In the genomic region with DNA sequence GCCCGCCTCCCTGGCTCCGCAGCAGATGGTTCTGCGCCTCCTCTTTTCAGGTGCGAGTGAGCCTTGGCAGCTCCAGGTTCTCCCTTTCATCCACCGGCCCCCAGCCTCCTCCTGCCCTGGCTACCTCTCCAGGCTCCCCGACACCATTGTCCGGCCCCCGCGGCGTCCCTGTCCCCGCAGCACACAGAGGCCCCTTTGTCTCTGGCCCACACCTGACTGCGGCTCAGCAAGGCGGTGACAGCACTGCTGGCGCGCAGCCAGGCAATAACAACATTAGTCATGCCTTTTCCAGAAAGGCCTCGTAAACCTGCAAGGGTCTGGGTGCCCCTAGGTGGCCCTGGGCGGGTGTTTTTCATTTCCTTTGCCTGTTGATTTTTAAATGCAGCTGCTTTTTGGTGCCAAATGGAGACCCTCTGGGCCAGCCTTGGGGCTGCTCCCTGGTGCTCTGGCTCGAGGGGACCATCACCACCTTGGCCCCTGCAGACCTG, we compare ENCODE assay signal across 1 cellular context.
TF ChIP-seq lines count a peak whose summit lies in the region.

No MANE protein-coding gene starts in this region.

TF ChIP-seq in HepG2, 621 proteins besides CTCF, POLR2A, EP300 and RAD21 (continued from another document and continues in another):
- TF ChIP-seq, protein P1, sequence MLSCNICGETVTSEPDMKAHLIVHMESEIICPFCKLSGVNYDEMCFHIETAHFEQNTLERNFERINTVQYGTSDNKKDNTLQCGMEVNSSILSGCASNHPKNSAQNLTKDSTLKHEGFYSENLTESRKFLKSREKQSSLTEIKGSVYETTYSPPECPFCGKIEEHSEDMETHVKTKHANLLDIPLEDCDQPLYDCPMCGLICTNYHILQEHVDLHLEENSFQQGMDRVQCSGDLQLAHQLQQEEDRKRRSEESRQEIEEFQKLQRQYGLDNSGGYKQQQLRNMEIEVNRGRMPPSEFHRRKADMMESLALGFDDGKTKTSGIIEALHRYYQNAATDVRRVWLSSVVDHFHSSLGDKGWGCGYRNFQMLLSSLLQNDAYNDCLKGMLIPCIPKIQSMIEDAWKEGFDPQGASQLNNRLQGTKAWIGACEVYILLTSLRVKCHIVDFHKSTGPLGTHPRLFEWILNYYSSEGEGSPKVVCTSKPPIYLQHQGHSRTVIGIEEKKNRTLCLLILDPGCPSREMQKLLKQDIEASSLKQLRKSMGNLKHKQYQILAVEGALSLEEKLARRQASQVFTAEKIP (CRISPR knock-in tag; IDR thresholded peaks at IDR 0.05; ENCODE audit: borderline replicate concordance): no peak
- peak; percentile 55; the same call in 1 of the 2 replicates for TF ChIP-seq CBX5 (CRISPR knock-in tag; IDR thresholded peaks at IDR 0.05; ENCODE audit: borderline replicate concordance)
- no peak for TF ChIP-seq ZNF224 (CRISPR knock-in tag; IDR thresholded peaks at IDR 0.05)
- TF ChIP-seq, protein P2, sequence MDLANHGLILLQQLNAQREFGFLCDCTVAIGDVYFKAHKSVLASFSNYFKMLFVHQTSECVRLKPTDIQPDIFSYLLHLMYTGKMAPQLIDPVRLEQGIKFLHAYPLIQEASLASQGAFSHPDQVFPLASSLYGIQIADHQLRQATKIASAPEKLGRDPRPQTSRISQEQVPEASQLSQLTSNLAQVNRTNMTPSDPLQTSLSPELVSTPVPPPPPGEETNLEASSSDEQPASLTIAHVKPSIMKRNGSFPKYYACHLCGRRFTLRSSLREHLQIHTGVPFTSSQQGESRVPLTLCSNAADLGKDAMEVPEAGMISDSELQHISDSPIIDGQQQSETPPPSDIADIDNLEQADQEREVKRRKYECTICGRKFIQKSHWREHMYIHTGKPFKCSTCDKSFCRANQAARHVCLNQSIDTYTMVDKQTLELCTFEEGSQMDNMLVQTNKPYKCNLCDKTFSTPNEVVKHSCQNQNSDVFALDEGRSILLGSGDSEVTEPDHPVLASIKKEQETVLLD (CRISPR knock-in tag; IDR thresholded peaks at IDR 0.05; ENCODE audit: low read depth): no peak
- TF ChIP-seq, protein P3, sequence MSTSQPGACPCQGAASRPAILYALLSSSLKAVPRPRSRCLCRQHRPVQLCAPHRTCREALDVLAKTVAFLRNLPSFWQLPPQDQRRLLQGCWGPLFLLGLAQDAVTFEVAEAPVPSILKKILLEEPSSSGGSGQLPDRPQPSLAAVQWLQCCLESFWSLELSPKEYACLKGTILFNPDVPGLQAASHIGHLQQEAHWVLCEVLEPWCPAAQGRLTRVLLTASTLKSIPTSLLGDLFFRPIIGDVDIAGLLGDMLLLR (CRISPR knock-in tag; IDR thresholded peaks at IDR 0.05): no peak
- TF ChIP-seq, protein P4, sequence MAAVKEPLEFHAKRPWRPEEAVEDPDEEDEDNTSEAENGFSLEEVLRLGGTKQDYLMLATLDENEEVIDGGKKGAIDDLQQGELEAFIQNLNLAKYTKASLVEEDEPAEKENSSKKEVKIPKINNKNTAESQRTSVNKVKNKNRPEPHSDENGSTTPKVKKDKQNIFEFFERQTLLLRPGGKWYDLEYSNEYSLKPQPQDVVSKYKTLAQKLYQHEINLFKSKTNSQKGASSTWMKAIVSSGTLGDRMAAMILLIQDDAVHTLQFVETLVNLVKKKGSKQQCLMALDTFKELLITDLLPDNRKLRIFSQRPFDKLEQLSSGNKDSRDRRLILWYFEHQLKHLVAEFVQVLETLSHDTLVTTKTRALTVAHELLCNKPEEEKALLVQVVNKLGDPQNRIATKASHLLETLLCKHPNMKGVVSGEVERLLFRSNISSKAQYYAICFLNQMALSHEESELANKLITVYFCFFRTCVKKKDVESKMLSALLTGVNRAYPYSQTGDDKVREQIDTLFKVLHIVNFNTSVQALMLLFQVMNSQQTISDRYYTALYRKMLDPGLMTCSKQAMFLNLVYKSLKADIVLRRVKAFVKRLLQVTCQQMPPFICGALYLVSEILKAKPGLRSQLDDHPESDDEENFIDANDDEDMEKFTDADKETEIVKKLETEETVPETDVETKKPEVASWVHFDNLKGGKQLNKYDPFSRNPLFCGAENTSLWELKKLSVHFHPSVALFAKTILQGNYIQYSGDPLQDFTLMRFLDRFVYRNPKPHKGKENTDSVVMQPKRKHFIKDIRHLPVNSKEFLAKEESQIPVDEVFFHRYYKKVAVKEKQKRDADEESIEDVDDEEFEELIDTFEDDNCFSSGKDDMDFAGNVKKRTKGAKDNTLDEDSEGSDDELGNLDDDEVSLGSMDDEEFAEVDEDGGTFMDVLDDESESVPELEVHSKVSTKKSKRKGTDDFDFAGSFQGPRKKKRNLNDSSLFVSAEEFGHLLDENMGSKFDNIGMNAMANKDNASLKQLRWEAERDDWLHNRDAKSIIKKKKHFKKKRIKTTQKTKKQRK (IDR thresholded peaks at IDR 0.05; ENCODE audit: low read length): no peak
- TF ChIP-seq, protein P5, sequence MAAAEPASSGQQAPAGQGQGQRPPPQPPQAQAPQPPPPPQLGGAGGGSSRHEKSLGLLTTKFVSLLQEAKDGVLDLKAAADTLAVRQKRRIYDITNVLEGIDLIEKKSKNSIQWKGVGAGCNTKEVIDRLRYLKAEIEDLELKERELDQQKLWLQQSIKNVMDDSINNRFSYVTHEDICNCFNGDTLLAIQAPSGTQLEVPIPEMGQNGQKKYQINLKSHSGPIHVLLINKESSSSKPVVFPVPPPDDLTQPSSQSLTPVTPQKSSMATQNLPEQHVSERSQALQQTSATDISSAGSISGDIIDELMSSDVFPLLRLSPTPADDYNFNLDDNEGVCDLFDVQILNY (CRISPR knock-in tag; conservative IDR thresholded peaks at IDR 0.05): no peak
- TF ChIP-seq, protein P6, sequence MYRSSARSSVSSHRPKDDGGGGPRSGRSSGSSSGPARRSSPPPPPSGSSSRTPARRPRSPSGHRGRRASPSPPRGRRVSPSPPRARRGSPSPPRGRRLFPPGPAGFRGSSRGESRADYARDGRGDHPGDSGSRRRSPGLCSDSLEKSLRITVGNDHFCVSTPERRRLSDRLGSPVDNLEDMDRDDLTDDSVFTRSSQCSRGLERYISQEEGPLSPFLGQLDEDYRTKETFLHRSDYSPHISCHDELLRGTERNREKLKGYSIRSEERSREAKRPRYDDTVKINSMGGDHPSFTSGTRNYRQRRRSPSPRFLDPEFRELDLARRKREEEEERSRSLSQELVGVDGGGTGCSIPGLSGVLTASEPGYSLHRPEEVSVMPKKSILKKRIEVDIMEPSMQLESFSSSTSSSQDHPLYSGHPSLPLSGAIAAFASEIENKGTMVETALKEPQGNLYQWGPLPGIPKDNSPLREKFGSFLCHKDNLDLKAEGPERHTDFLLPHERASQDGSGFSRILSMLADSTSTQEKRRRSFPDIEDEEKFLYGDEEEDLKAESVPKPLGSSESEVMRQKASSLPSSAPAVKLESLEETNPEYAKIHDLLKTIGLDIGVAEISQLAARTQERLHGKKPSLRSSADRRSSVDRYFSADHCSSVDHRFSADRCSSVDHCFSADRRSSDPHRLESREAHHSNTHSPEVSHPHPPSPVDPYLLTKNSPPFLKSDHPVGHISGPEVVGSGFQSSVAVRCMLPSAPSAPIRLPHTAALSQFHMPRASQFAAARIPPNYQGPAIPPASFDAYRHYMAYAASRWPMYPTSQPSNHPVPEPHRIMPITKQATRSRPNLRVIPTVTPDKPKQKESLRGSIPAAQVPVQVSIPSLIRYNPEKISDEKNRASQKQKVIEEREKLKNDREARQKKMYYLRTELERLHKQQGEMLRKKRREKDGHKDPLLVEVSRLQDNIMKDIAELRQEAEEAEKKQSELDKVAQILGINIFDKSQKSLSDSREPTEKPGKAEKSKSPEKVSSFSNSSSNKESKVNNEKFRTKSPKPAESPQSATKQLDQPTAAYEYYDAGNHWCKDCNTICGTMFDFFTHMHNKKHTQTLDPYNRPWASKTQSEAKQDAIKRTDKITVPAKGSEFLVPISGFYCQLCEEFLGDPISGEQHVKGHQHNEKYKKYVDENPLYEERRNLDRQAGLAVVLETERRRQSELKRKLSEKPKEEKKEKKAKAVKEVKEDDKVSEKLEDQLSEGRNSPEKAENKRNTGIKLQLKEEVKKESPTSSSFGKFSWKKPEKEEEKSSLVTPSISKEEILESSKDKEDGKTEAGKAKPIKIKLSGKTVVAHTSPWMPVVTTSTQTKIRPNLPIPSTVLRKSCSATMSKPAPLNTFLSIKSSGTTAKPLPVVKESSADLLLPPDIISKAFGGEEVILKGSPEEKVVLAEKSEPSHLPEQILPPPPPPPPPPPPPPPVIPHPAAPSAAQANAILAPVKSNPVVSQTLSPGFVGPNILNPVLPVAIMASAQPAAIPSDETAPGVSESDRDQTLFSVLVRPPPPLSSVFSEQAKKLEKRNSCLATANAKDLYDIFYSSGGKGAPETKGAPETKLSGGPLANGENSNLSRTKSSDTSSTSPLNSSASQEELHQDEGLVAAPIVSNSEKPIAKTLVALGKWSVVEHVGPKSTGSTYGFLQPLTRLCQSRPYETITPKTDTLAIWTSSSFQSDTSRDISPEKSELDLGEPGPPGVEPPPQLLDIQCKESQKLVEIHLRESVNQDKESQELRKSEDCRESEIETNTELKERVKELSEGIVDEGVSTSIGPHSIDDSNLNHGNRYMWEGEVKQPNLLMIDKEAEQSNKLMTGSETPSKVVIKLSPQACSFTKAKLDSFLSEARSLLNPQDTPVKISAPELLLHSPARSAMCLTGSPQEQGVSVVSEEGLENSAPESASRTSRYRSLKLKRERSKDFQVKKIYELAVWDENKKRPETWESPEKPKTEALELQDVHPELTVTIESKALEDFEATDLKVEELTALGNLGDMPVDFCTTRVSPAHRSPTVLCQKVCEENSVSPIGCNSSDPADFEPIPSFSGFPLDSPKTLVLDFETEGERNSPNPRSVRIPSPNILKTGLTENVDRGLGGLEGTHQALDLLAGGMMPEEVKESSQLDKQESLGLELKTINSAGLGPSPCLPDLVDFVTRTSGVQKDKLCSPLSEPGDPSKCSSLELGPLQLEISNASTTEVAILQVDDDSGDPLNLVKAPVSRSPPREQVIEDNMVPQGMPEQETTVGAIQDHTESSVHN (CRISPR knock-in tag; IDR thresholded peaks at IDR 0.05): no peak
- TF ChIP-seq KLF9 (CRISPR knock-in tag; IDR thresholded peaks at IDR 0.05; ENCODE audit: low read depth): no peak
- no peak for TF ChIP-seq ZNF772 (CRISPR knock-in tag; IDR thresholded peaks at IDR 0.05)
- TF ChIP-seq, protein P7, sequence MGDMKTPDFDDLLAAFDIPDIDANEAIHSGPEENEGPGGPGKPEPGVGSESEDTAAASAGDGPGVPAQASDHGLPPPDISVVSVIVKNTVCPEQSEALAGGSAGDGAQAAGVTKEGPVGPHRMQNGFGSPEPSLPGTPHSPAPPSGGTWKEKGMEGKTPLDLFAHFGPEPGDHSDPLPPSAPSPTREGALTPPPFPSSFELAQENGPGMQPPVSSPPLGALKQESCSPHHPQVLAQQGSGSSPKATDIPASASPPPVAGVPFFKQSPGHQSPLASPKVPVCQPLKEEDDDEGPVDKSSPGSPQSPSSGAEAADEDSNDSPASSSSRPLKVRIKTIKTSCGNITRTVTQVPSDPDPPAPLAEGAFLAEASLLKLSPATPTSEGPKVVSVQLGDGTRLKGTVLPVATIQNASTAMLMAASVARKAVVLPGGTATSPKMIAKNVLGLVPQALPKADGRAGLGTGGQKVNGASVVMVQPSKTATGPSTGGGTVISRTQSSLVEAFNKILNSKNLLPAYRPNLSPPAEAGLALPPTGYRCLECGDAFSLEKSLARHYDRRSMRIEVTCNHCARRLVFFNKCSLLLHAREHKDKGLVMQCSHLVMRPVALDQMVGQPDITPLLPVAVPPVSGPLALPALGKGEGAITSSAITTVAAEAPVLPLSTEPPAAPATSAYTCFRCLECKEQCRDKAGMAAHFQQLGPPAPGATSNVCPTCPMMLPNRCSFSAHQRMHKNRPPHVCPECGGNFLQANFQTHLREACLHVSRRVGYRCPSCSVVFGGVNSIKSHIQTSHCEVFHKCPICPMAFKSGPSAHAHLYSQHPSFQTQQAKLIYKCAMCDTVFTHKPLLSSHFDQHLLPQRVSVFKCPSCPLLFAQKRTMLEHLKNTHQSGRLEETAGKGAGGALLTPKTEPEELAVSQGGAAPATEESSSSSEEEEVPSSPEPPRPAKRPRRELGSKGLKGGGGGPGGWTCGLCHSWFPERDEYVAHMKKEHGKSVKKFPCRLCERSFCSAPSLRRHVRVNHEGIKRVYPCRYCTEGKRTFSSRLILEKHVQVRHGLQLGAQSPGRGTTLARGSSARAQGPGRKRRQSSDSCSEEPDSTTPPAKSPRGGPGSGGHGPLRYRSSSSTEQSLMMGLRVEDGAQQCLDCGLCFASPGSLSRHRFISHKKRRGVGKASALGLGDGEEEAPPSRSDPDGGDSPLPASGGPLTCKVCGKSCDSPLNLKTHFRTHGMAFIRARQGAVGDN (CRISPR knock-in tag; IDR thresholded peaks at IDR 0.05): peak; percentile 89
- TF ChIP-seq SMC3 (IDR thresholded peaks at IDR 0.05; ENCODE audit: low read length): no peak
- no peak for TF ChIP-seq RFX1 (IDR thresholded peaks at IDR 0.05)
- peak; percentile 81; the same call in 1 of the 2 replicates for TF ChIP-seq ZNF788 (CRISPR knock-in tag; IDR thresholded peaks at IDR 0.05; ENCODE audit: borderline replicate concordance)
- no peak for TF ChIP-seq EED (CRISPR knock-in tag; IDR thresholded peaks at IDR 0.05)
- TF ChIP-seq ZNF569 (CRISPR knock-in tag; IDR thresholded peaks at IDR 0.05; ENCODE audit: borderline replicate concordance): no peak
- TF ChIP-seq, protein P8, sequence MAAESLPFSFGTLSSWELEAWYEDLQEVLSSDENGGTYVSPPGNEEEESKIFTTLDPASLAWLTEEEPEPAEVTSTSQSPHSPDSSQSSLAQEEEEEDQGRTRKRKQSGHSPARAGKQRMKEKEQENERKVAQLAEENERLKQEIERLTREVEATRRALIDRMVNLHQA (CRISPR knock-in tag; IDR thresholded peaks at IDR 0.05): no peak
- no peak for TF ChIP-seq RAD51 (IDR thresholded peaks at IDR 0.05; ENCODE audit: borderline replicate concordance)
- TF ChIP-seq, protein P9, sequence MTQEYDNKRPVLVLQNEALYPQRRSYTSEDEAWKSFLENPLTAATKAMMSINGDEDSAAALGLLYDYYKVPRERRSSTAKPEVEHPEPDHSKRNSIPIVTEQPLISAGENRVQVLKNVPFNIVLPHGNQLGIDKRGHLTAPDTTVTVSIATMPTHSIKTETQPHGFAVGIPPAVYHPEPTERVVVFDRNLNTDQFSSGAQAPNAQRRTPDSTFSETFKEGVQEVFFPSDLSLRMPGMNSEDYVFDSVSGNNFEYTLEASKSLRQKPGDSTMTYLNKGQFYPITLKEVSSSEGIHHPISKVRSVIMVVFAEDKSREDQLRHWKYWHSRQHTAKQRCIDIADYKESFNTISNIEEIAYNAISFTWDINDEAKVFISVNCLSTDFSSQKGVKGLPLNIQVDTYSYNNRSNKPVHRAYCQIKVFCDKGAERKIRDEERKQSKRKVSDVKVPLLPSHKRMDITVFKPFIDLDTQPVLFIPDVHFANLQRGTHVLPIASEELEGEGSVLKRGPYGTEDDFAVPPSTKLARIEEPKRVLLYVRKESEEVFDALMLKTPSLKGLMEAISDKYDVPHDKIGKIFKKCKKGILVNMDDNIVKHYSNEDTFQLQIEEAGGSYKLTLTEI (CRISPR knock-in tag; conservative IDR thresholded peaks at IDR 0.05): no peak
- no peak for TF ChIP-seq ZNF7 (CRISPR knock-in tag; IDR thresholded peaks at IDR 0.05)
- TF ChIP-seq ZBTB42 (CRISPR knock-in tag; IDR thresholded peaks at IDR 0.05): no peak
- no peak for TF ChIP-seq FIP1L1 (IDR thresholded peaks at IDR 0.05; ENCODE audit: borderline replicate concordance, insufficient read depth, low read depth, low read length)
- TF ChIP-seq ZNF253 (CRISPR knock-in tag; IDR thresholded peaks at IDR 0.05; ENCODE audit: borderline replicate concordance): no peak
- no peak for TF ChIP-seq JUNB (CRISPR knock-in tag; IDR thresholded peaks at IDR 0.05; ENCODE audit: borderline replicate concordance)
- TF ChIP-seq ZNF607 (CRISPR knock-in tag; IDR thresholded peaks at IDR 0.05; ENCODE audit: borderline replicate concordance): peak; percentile 28; the same call in 1 of the 2 replicates
- TF ChIP-seq ZNF766 (CRISPR knock-in tag; IDR thresholded peaks at IDR 0.05; ENCODE audit: borderline replicate concordance): no peak
- no peak for TF ChIP-seq FOXP1 (IDR thresholded peaks at IDR 0.05)
- peak; percentile 76 for TF ChIP-seq FOXP1 (CRISPR knock-in tag; IDR thresholded peaks at IDR 0.05)
- no peak for TF ChIP-seq EHMT2 (IDR thresholded peaks at IDR 0.05; ENCODE audit: borderline replicate concordance, low read depth, low read length)
- no peak for TF ChIP-seq TSC22D2 (CRISPR knock-in tag; IDR thresholded peaks at IDR 0.05; ENCODE audit: borderline replicate concordance)
- no peak for TF ChIP-seq ZSCAN9 (CRISPR knock-in tag; IDR thresholded peaks at IDR 0.05; ENCODE audit: borderline replicate concordance)
- no peak for TF ChIP-seq ETV6 (CRISPR knock-in tag; conservative IDR thresholded peaks at IDR 0.05)
